In the genomic region with DNA sequence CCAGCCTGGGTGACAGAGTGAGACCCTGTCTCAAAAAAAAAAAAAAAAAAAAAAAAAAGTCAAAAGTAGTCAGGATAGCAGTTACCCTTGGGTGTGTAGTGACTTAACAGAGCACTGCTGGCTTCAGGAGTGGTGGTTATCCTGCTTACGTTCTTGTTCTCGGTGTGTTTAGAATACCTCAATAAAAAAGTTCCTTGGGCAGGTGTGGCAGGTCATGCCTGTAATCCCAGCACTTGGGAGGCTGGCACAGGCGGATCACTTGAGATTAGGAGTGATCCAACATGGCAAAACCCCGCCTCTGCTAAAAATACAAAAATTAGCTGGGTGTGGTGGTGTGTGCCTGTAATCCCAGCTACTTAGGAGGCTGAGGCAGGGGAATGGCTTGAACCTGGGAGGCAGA, we compare ENCODE assay signal across 13 cellular contexts. TPM values are rescaled to one million over a fixed set of nuclear protein-coding genes. Genes with fewer than 3 reads are reported as not detected.
DNase-seq lines count a peak whose midpoint lies in the region; ATAC-seq and TF ChIP-seq lines count a peak whose summit lies in the region.
"Not testable (repeated sequence)": the region's sequence is repeated elsewhere in the genome, so short reads cannot be mapped to it uniquely, and the experiment has no call there.
"Had no signal": no experiment of that assay in that cellular context is flagged by ENCODE, and none has a peak within 500 bp of the region (broad histone marks: within the 10 kb centered on the region; RNA-seq: fewer than 3 reads in every experiment).

No MANE protein-coding gene starts in this region.

- not testable (repeated sequence) for H3K27me3 ChIP-seq in sigmoid colon; aorta (ENCODE audit: control insufficient read depth in 1 of 2, insufficient read depth in 2 of 2, low read length in 1 of 2)

- intact Hi-C loops in Right ventricle myocardium superior (cut with DNase I); mucosa of descending colon (cut with DNase I, micrococcal nuclease); posterior vena cava (cut with DNase I); sigmoid colon (cut with DNase I): not testable (repeated sequence)
- intact Hi-C loops in left colon (cut with DNase I, micrococcal nuclease): loop anchor here in 1 of 2 donors (10.0 kb wide), 1 partner anchor 94 kb away; no protein-coding TSS in a partner anchor
- intact Hi-C loops in aorta (cut with DNase I): loop anchor here in 1 of 2 donors (10.0 kb wide), 1 partner anchor 684 kb away; a partner anchor contains a TSS

- H3K27me3 Mint-ChIP-seq in chondrocyte (ENCODE audit: low read depth): not testable (repeated sequence)

- DNase-seq in chondrocyte (ENCODE audit: low spot score); left colon: not testable (repeated sequence)
- DNase-seq in Right ventricle myocardium superior: peak; percentile 13
- DNase-seq in mucosa of descending colon: peak in 1 of 3 donors; percentile 17
- DNase-seq in posterior vena cava (ENCODE audit: low spot score): peak; percentile 45
- peak; percentile 34 for DNase-seq in sigmoid colon
- peak; percentile 9 to 14 for DNase-seq in aorta

- not testable (repeated sequence) for H3K9me3 ChIP-seq in mucosa of descending colon; sigmoid colon; aorta (ENCODE audit: control insufficient read depth, low read length)

- H3K36me3 Mint-ChIP-seq in chondrocyte (ENCODE audit: low read depth): peaks cover 62% of the 10 kb centered on the region

- 35 to 89% methylated on average over 4 of the region's 4 CpGs for WGBS in sigmoid colon, 2 donors
- 91 to 95% methylated on average over 4 of the region's 4 CpGs for WGBS in aorta, 2 donors

- H3K4me3 Mint-ChIP-seq in chondrocyte (ENCODE audit: unreplicated experiment): not testable (repeated sequence)

- not testable (repeated sequence) for H3K9me3 Mint-ChIP-seq in chondrocyte (ENCODE audit: low read depth)

- H3K27ac Mint-ChIP-seq in chondrocyte (ENCODE audit: unreplicated experiment): peak overlapping the region; percentile 41

- not testable (repeated sequence) for H3K4me3 ChIP-seq in mucosa of descending colon; sigmoid colon; aorta (ENCODE audit: low read length in 2 of 2)

- not testable (repeated sequence) for TF ChIP-seq POLR2A in sigmoid colon (IDR thresholded peaks at IDR 0.05)

- not testable (repeated sequence) for ATAC-seq in Right ventricle myocardium superior (ENCODE audit: poor library complexity); aorta (ENCODE audit: low FRiP score)
- ATAC-seq in left colon: peak; percentile 92
- peak; percentile 74 for ATAC-seq in mucosa of descending colon

- not testable (repeated sequence) for TF ChIP-seq CTCF in chondrocyte (IDR thresholded peaks at IDR 0.05); mucosa of descending colon (IDR thresholded peaks at IDR 0.05); sigmoid colon (IDR thresholded peaks at IDR 0.05)

- not testable (repeated sequence) for TF ChIP-seq EP300 in sigmoid colon (IDR thresholded peaks at IDR 0.05)

- not testable (repeated sequence) for H3K27ac ChIP-seq in sigmoid colon; aorta (ENCODE audit: low read depth in 1 of 2, low read length in 2 of 2)

- H3K4me1 Mint-ChIP-seq in chondrocyte (ENCODE audit: low read depth): not testable (repeated sequence)

- not testable (repeated sequence) for H3K4me1 ChIP-seq in mucosa of descending colon (ENCODE audit: low read depth); sigmoid colon; aorta (ENCODE audit: control insufficient read depth in 1 of 2, insufficient read depth in 2 of 2, low read length in 2 of 2)

- H3K36me3 ChIP-seq in mucosa of descending colon (ENCODE audit: low read depth); aorta (ENCODE audit: control insufficient read depth in 1 of 2, insufficient read depth in 2 of 2, low read length in 1 of 2): not testable (repeated sequence)
- H3K36me3 ChIP-seq in sigmoid colon: peaks cover 31 to 98% (median 66%) of the 10 kb centered on the region in 4 donors

RNA-seq across cellular contexts. Expression of a gene that starts 14.9 kb away (rescaled TPM):
- 243 to 296 TPM (median 282 TPM) in 3 replicates for total RNA-seq in chondrocyte
- 74.1 TPM for total RNA-seq in Right ventricle myocardium superior
- total RNA-seq in left colon: 10 to 100 TPM; 21.5 to 28.3 TPM
- 100 to 1,000 TPM in 1 of 3 donors, 10 to 100 TPM in 2; 11.8 to 151 (median 28.2) TPM for total RNA-seq in mucosa of descending colon
- 100 to 1,000 TPM; 116 to 145 TPM for total RNA-seq in posterior vena cava
- total RNA-seq in sigmoid colon: 10 to 100 TPM; 36.4 to 100.0 (median 60.7) TPM
- 10 to 100 TPM in 2 of 3 donors, 1 to 10 TPM in 1; 5.4 to 28.2 (median 10.9) TPM for polyA plus RNA-seq in sigmoid colon
- 10 to 100 TPM; 65.7 to 87.4 TPM for total RNA-seq in aorta
- polyA plus RNA-seq in aorta: 10 to 100 TPM; 22.0 to 33.4 TPM
- polyA plus RNA-seq: CD14-positive monocyte; CD4-positive, alpha-beta memory T cell; CD4-positive, CD25-positive, alpha-beta regulatory T cell; CD8-positive, alpha-beta memory T cell had no signal

RNA-seq across cellular contexts. Expression of a gene that starts 24.6 kb away (rescaled TPM):
- total RNA-seq in chondrocyte (13.0 to 25.0 TPM (median 20.8 TPM) in 3 replicates), Right ventricle myocardium superior (1.6 TPM), left colon (1 to 10 TPM in 1 of 2 donors, under 1 TPM in 1; 0.89 to 1.5 TPM), mucosa of descending colon (1 to 10 TPM; 1.2 to 2.2 (median 1.8) TPM), posterior vena cava (1 to 10 TPM; 4.0 to 4.3 TPM), sigmoid colon (1 to 10 TPM in 3 of 4 donors, not detected in 1; 3.6 to 5.4 (median 4.6) TPM), aorta (10 to 100 TPM; 14.2 to 21.9 TPM)
- polyA plus RNA-seq in sigmoid colon (1 to 10 TPM in 2 of 3 donors, not detected in 1; 1.8 to 5.5 TPM), aorta (10 to 100 TPM; 19.4 to 98.6 TPM)
- total RNA-seq: A673; CD4-positive, alpha-beta memory T cell; CD4-positive, CD25-positive, alpha-beta regulatory T cell; CD8-positive, alpha-beta memory T cell; GM12878 had no signal
- polyA plus RNA-seq: CD14-positive monocyte; CD4-positive, alpha-beta memory T cell; CD4-positive, CD25-positive, alpha-beta regulatory T cell; CD8-positive, alpha-beta memory T cell had no signal
